In the genomic region with DNA sequence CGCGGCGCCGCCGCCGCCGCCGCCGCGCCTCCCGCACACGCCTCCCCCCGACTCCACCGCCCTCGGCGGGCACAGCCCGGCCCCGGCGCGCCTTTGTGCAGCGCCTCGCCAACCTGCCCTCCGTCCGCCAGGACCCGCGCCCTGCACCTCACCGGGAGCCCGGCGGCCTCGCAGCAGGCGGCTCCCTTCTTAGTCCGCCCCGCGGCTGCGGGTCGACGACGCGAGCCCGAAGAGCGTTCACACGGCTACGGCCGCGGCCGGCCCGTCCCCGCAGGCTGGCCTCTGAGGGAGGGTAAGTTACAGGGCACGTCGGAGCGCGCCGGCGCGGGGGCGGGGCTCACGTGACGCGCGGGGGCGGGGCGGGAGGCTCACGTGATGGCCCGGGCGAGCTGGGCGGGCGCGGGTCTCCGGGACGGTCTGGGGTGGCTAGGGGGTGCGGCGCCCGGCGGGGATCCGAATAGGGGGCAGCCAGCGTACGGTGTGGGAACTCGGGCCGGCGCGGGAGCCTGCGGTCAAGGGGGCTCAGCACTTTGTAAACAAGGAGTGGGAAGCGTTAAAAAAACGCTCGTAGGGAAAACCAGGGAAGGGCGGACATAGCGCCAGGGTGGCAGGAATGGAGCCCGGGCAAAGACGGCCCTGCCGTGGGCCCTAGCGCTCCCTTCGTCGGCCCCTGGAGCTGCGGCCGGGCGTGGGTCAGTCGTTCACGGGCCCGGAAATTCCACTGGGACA, we compare ENCODE assay signal across 8 cellular contexts. TPM values are rescaled to one million over a fixed set of nuclear protein-coding genes. Genes with fewer than 3 reads are reported as not detected.
DNase-seq lines count a peak whose midpoint lies in the region; ATAC-seq and TF ChIP-seq lines count a peak whose summit lies in the region.

A gene with protein sequence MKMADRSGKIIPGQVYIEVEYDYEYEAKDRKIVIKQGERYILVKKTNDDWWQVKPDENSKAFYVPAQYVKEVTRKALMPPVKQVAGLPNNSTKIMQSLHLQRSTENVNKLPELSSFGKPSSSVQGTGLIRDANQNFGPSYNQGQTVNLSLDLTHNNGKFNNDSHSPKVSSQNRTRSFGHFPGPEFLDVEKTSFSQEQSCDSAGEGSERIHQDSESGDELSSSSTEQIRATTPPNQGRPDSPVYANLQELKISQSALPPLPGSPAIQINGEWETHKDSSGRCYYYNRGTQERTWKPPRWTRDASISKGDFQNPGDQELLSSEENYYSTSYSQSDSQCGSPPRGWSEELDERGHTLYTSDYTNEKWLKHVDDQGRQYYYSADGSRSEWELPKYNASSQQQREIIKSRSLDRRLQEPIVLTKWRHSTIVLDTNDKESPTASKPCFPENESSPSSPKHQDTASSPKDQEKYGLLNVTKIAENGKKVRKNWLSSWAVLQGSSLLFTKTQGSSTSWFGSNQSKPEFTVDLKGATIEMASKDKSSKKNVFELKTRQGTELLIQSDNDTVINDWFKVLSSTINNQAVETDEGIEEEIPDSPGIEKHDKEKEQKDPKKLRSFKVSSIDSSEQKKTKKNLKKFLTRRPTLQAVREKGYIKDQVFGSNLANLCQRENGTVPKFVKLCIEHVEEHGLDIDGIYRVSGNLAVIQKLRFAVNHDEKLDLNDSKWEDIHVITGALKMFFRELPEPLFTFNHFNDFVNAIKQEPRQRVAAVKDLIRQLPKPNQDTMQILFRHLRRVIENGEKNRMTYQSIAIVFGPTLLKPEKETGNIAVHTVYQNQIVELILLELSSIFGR (minus strand): TSS at position 301 of the 729 bp plus-strand sequence. CDS start 19,976 bp downstream, outside the sequence.

- H3K4me1 Mint-ChIP-seq in nephron: peaks cover 47% of the 10 kb centered on the region

- H3K4me3 ChIP-seq in fibroblast of the aortic adventitia (ENCODE audit: low read depth, low read length): peak within 1 kb of the TSS; percentile 78

- H3K4me3 Mint-ChIP-seq in nephron: peak within 1 kb of the TSS; percentile 94 to 98 (median 97)

- peaks cover 2% of the 10 kb centered on the region for H3K9me3 Mint-ChIP-seq in nephron

- peak within 1 kb of the TSS; percentile 80 to 95 (median 95) for H3K27ac Mint-ChIP-seq in nephron

- peak; percentile 63 for ATAC-seq in GM21367 (IDR thresholded peaks at IDR 0.05; ENCODE audit: unreplicated experiment)

- no peak for TF ChIP-seq CTCF in fibroblast of the aortic adventitia (IDR thresholded peaks at IDR 0.05; ENCODE audit: insufficient read depth, low read length)
- TF ChIP-seq CTCF in nephron (IDR thresholded peaks at IDR 0.05; ENCODE audit: unreplicated experiment in 3 of 3): no peak

- peak; percentile 85 for DNase-seq in DMS 273 (lab: John Stamatoyannopoulos, UW; ENCODE audit: unreplicated experiment)
- DNase-seq in HUDEP-2 (lab: John Stamatoyannopoulos, UW; ENCODE audit: unreplicated experiment in 76 of 76): peak in 75 of 76 experiments; percentile 8 to 90 (median 73)
- DNase-seq in RKO (ENCODE audit: low spot score): peak; percentile 89
- peak; percentile 95 for DNase-seq in activated effector memory CD4-positive, alpha-beta T cell treated with anti-CD3 and anti-CD28 coated beads, Interleukin-2, amount 50 U/mL, for 16 hours
- peak; percentile 73 for DNase-seq in fibroblast of the aortic adventitia (ENCODE audit: low read depth)
- peak; percentile 67 for DNase-seq in stimulated activated naive CD4-positive, alpha-beta T cell treated with Interleukin-2 at 50 U/mL for 16 hours (lab: John Stamatoyannopoulos, UW)

- no peaks in the 10 kb centered on the region for H3K27me3 Mint-ChIP-seq in nephron (ENCODE audit: low read depth)

- no peaks in the 10 kb centered on the region for H3K36me3 Mint-ChIP-seq in nephron (ENCODE audit: low read depth)

RNA-seq across cellular contexts. Expression of the gene that starts here (rescaled TPM):
- total RNA-seq in fibroblast of the aortic adventitia (ENCODE audit: low replicate concordance): 44.2 and 77.9 TPM in 2 replicates

Comparison
In these comparisons a context has a peak if more than half of its experiments do, and no peak if none do; other contexts are left out.
1. Peak in every context shown above with its lines: DNase-seq, ATAC-seq and H3K4me3 ChIP-seq.